1 cellular context compared by ENCODE assay signal in the genomic region with DNA sequence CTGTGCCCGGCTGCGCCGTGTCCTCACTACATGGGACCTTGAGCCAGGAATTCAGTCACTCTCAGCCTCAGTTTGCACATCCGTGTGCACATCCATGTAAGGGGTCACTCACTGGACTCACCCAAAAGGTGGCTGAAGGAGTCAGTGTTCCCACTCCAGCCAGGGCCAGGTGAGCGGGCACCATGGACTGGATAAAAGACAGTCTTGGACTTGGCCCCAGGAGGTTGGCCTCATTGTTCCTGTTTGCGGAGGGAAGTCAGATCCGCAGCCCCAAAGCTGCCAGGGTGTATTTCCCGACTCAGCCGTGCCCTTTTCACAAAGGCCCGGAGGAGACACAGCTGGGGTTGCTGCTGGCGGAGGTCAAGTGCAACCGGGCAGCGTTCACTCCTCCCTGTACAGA.
TF ChIP-seq lines count a peak whose summit lies in the region.

No MANE protein-coding gene starts in this region.

TF ChIP-seq in HepG2, 621 proteins besides CTCF, POLR2A, EP300 and RAD21:
- no peak for TF ChIP-seq EED (CRISPR knock-in tag; IDR thresholded peaks at IDR 0.05)
- TF ChIP-seq RFXAP (CRISPR knock-in tag; IDR thresholded peaks at IDR 0.05; ENCODE audit: borderline replicate concordance) = no peak
- no peak for TF ChIP-seq MXD4 (CRISPR knock-in tag; IDR thresholded peaks at IDR 0.05)
- no peak for TF ChIP-seq ZNF230 (CRISPR knock-in tag; IDR thresholded peaks at IDR 0.05)
- no peak for TF ChIP-seq CENPT (CRISPR knock-in tag; IDR thresholded peaks at IDR 0.05; ENCODE audit: low read depth)
- TF ChIP-seq JUNB (CRISPR knock-in tag; IDR thresholded peaks at IDR 0.05; ENCODE audit: borderline replicate concordance) = no peak
- TF ChIP-seq PAF1 (CRISPR knock-in tag; IDR thresholded peaks at IDR 0.05) = no peak
- no peak for TF ChIP-seq ZBTB7B (CRISPR knock-in tag; IDR thresholded peaks at IDR 0.05)
- TF ChIP-seq, protein P1, sequence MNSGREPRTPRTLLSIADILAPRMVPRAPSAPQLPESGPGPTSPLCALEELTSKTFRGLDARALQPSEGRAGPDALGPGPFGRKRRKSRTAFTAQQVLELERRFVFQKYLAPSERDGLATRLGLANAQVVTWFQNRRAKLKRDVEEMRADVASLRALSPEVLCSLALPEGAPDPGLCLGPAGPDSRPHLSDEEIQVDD (CRISPR knock-in tag; IDR thresholded peaks at IDR 0.05; ENCODE audit: borderline replicate concordance) = no peak
- no peak for TF ChIP-seq ZNF772 (CRISPR knock-in tag; IDR thresholded peaks at IDR 0.05)
- TF ChIP-seq SMAD9 (CRISPR knock-in tag; IDR thresholded peaks at IDR 0.05) = no peak
- no peak for TF ChIP-seq KLF12 (CRISPR knock-in tag; IDR thresholded peaks at IDR 0.05; ENCODE audit: borderline replicate concordance)
- TF ChIP-seq, protein P2, sequence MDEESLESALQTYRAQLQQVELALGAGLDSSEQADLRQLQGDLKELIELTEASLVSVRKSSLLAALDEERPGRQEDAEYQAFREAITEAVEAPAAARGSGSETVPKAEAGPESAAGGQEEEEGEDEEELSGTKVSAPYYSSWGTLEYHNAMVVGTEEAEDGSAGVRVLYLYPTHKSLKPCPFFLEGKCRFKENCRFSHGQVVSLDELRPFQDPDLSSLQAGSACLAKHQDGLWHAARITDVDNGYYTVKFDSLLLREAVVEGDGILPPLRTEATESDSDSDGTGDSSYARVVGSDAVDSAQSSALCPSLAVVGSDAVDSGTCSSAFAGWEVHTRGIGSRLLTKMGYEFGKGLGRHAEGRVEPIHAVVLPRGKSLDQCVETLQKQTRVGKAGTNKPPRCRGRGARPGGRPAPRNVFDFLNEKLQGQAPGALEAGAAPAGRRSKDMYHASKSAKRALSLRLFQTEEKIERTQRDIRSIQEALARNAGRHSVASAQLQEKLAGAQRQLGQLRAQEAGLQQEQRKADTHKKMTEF (CRISPR knock-in tag; IDR thresholded peaks at IDR 0.05) = no peak
- no peak for TF ChIP-seq MXI1 (IDR thresholded peaks at IDR 0.05; ENCODE audit: borderline replicate concordance, low read depth, low read length)
- no peak for TF ChIP-seq TARDBP (CRISPR knock-in tag; IDR thresholded peaks at IDR 0.05)
- TF ChIP-seq HMG20B (CRISPR knock-in tag; conservative IDR thresholded peaks at IDR 0.05) = no peak
- TF ChIP-seq, protein P3, sequence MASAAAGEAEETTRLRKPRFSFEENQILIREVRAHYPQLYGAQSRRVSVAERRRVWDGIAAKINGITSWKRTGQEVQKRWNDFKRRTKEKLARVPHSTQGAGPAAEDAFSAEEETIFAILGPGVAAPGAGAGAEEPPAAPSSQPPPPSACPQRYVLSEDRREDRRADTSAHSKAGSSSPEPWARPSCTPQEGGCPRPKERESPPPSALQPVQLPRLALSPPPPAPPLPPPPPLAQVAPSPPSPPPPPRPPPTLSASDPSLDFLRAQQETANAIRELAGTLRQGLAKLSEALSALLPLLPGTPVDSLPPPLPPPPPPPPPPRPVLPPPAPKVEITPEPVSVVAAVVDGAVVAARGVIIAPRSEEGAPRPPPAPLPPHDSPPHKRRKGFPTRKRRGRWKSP (CRISPR knock-in tag; IDR thresholded peaks at IDR 0.05) = no peak
- no peak for TF ChIP-seq ZNF326 (CRISPR knock-in tag; IDR thresholded peaks at IDR 0.05; ENCODE audit: borderline replicate concordance)
